In genomic region chr6:161378115-161378514, GRCh38 we compare ENCODE assay signal across 8 cellular contexts.
"Had no signal": no experiment of that assay in that cellular context is flagged by ENCODE, and none has a peak within 500 bp of the region (broad histone marks: within the 10 kb centered on the region; RNA-seq: fewer than 3 reads in every experiment).

No MANE protein-coding gene starts in this region.

- H3K27ac ChIP-seq: HL-60, KMS-11 had no signal

- H3K27me3 Mint-ChIP-seq: IgD-negative memory B cell had no signal

- FAIRE-seq: HepG2, HTR-8/SVneo, K562 had no signal

- H3K4me2 ChIP-seq: KMS-11 had no signal

- H3K4me3 ChIP-seq: K562 had no signal

- ATAC-seq: HepG2, K562 had no signal

- H3K4me1 Mint-ChIP-seq: IgD-negative memory B cell had no signal

- DNase-seq: KBM-7, KG1 had no signal

- H3K9ac ChIP-seq: KMS-11 had no signal

- H3K36me3 Mint-ChIP-seq: IgD-negative memory B cell had no signal

- H3K4me3 Mint-ChIP-seq: IgD-negative memory B cell had no signal

- H3K9me3 Mint-ChIP-seq: IgD-negative memory B cell had no signal
